ENCODE assay signal across 8 cellular contexts in the genomic region with DNA sequence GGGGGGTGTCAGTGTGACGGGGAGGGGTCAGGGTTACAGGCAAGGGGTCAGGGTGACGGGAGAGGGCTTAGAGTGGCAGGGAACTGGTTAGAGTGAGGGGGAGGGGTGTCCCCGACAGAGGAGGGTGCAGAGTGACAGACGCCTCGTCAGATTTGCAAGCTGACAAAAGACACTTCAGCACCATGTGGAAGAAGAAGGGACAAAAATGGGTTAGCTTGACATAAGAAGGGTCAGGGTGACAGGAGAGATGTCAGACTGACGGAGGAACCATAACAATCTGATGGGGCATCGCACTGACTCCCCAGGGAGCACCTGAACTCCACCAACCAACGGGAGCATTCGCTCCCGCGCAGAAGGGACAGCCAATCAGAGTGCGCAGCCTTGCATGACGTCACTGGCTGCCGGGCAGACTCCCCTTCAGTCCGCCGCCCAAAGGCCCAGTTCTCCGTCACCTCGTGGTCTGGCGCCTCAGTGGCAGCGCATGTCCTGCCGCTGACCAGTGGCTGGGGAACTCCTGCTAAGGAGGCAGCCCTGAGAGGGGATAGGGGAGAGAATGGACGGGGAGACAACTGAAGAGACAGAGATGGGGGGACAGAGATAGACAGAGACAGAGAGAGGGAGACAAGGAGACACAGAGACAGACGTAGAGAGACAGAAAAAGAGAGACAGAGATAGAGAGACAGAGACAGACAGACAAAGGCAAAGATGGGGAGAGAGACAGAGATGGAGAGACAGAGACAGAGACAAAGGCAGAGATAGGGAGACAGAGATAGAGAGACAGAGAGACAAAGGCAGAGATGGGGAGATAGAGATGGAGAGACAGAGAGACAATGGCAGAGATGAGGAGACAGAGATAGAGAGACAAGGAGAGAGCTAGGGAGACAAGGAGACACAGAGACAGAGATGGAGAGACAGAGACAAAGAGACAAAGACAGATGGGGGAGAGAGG. TPM values are rescaled to one million over a fixed set of nuclear protein-coding genes. Genes with fewer than 3 reads are reported as not detected.
DNase-seq lines count a peak whose midpoint lies in the region; ATAC-seq, FAIRE-seq and TF ChIP-seq lines count a peak whose summit lies in the region.

No MANE protein-coding gene starts in this region.

- H4K8ac ChIP-seq in neuronal stem cell (ENCODE audit: low read depth, low read length), result no peak overlapping the region

- H3K27ac ChIP-seq in PC-3 (ENCODE audit: low read length) (no peak overlapping the region), neuronal stem cell (replicated peaks; ENCODE audit: low read length) (no peak overlapping the region), stomach (no peak overlapping the region)

- no peaks in the 10 kb centered on the region for H4K20me1 ChIP-seq in PC-3 (ENCODE audit: low read length)

- no peak for TF ChIP-seq EP300 in stomach (IDR thresholded peaks at IDR 0.05)

- no peak overlapping the region for H3K14ac ChIP-seq in neuronal stem cell (ENCODE audit: low read length)

- H3K27me3 ChIP-seq in PC-3 (ENCODE audit: low read length) (peaks cover 30% of the 10 kb centered on the region), neuronal stem cell (ENCODE audit: control insufficient read depth in 3 of 3, insufficient read depth in 3 of 3, low read depth in 1 of 3, low read length in 3 of 3) (peaks cover 0 to 9% (median 0%) of the 10 kb centered on the region in 3 experiments), stomach (peaks cover 0 to 93% (median 13%) of the 10 kb centered on the region in 3 donors)

- no peak overlapping the region for H2BK120ac ChIP-seq in neuronal stem cell (ENCODE audit: low read depth, low read length)

- no peaks in the 10 kb centered on the region for H3F3A ChIP-seq in PC-3 (ENCODE audit: low read length, unreplicated experiment)

- TF ChIP-seq CTCF in PC-3 (conservative IDR thresholded peaks at IDR 0.05; ENCODE audit: low read depth, low read length), result no peak
- TF ChIP-seq CTCF in fibroblast of mammary gland (conservative IDR thresholded peaks at IDR 0.05; ENCODE audit: control insufficient read depth, insufficient read depth, low read depth, low read length), result no peak
- no peak for TF ChIP-seq CTCF in stomach (IDR thresholded peaks at IDR 0.05)

- H3K9me3 ChIP-seq in PC-3 (ENCODE audit: low read length) (no peaks in the 10 kb centered on the region), neuronal stem cell (replicated peaks in 1 of 2; ENCODE audit: control insufficient read depth in 2 of 2, insufficient read depth in 1 of 2, low read depth in 1 of 2, low read length in 2 of 2) (no peaks in the 10 kb centered on the region), stomach (peaks cover 0 to 10% (median 7%) of the 10 kb centered on the region in 4 donors)

- H2BK15ac ChIP-seq in neuronal stem cell (ENCODE audit: low read length), result no peak overlapping the region

- H3K79me2 ChIP-seq in PC-3 (ENCODE audit: low read length), result no peaks in the 10 kb centered on the region

- H3K9me2 ChIP-seq in PC-3 (replicated peaks; ENCODE audit: low read length), result no peaks in the 10 kb centered on the region

- H3K9ac ChIP-seq in PC-3 (ENCODE audit: low read length), result no peak overlapping the region
- no peak overlapping the region for H3K9ac ChIP-seq in neuronal stem cell (ENCODE audit: low read depth, low read length, poor library complexity)

- H3K23ac ChIP-seq in neuronal stem cell (ENCODE audit: low read depth, low read length, poor library complexity), result peak overlapping the region; percentile 62

- intact Hi-C loops in PC-3 (cut with micrococcal nuclease) (no loop called here), stomach (cut with DNase I; ENCODE audit: low total_unique reads) (no loop called here)

- H3K4me3 ChIP-seq in PC-3 (ENCODE audit: low read length) (no peak overlapping the region), fibroblast of mammary gland (ENCODE audit: control insufficient read depth, low read depth, low read length) (no peak overlapping the region), neuronal stem cell (ENCODE audit: low read length in 2 of 2) (no peak overlapping the region), stomach (no peak overlapping the region)

- H3K36me3 ChIP-seq in PC-3 (ENCODE audit: low read depth, low read length) (no peaks in the 10 kb centered on the region), neuronal stem cell (replicated peaks in 1 of 2; ENCODE audit: control insufficient read depth in 2 of 2, insufficient read depth in 2 of 2, low read length in 2 of 2) (peaks cover 0 to 3% of the 10 kb centered on the region in 2 donors), stomach (no peaks in the 10 kb centered on the region)

- TF ChIP-seq POLR2A in GM12892 (IDR thresholded peaks at IDR 0.05; ENCODE audit: low read depth, low read length) (no peak), stomach (IDR thresholded peaks at IDR 0.05) (no peak)

- no peak overlapping the region for H2BK12ac ChIP-seq in neuronal stem cell (ENCODE audit: low read length)

- H3K4me2 ChIP-seq in PC-3 (ENCODE audit: low read length) (no peak overlapping the region), neuronal stem cell (ENCODE audit: insufficient read depth, low read length, poor library complexity, severe bottlenecking) (no peak overlapping the region)

- peak; percentile 73 for ATAC-seq in HG03159 (IDR thresholded peaks at IDR 0.05; ENCODE audit: unreplicated experiment)
- peak; percentile 96 for ATAC-seq in PC-3
- ATAC-seq in GM21786 (IDR thresholded peaks at IDR 0.05; ENCODE audit: unreplicated experiment), result no peak

- POLR2A ChIA-PET in PC-3 (lab: Charles Lee; ENCODE audit: unreplicated experiment), result no interaction called here

- no peaks in the 10 kb centered on the region for H3K79me1 ChIP-seq in neuronal stem cell (ENCODE audit: low read depth, low read length)

- FAIRE-seq in GM12892 (lab: Jason Lieb, UNC), result peak; percentile 90

- CTCF ChIA-PET in PC-3 (lab: Charles Lee), result no interaction called here

- H3K18ac ChIP-seq in neuronal stem cell (ENCODE audit: low read length), result peak overlapping the region; percentile 73

- H4K91ac ChIP-seq in neuronal stem cell (ENCODE audit: low read depth, low read length, poor library complexity), result no peak overlapping the region

- H2AFZ ChIP-seq in PC-3 (ENCODE audit: low read length), result no peak overlapping the region
- H2AFZ ChIP-seq in neuronal stem cell (ENCODE audit: low read length), result peak overlapping the region; percentile 4

- no CpG with 5 or more reads among the region's 23 CpGs for WGBS in neuronal stem cell (ENCODE audit: extremely low coverage in 2 of 2, insufficient read length in 2 of 2, insufficient replicate concordance in 1 of 2), 2 donors
- WGBS in stomach, 5 donors, result 8 to 16% (median 14%) methylated on average over 23 of the region's 23 CpGs

- H3K4me1 ChIP-seq in PC-3 (ENCODE audit: insufficient read depth, low read length) (no peaks in the 10 kb centered on the region), neuronal stem cell (ENCODE audit: control insufficient read depth in 2 of 2, insufficient read depth in 1 of 2, low read depth in 1 of 2, low read length in 2 of 2) (peaks cover 1 to 2% of the 10 kb centered on the region in 2 donors), stomach (peaks cover 0 to 7% (median 3%) of the 10 kb centered on the region in 4 donors)

- H3K4ac ChIP-seq in neuronal stem cell (ENCODE audit: low read length), result no peak overlapping the region

- peak overlapping the region; percentile 52 for H2AK5ac ChIP-seq in neuronal stem cell (ENCODE audit: low read depth, low read length)

- DNase-seq in GM12892 (ENCODE audit: insufficient read length), result peak; percentile 94
- DNase-seq in PC-3, result peak; percentile 88
- peak; percentile 76 for DNase-seq in activated T-cell treated with anti-CD3 and anti-CD28 coated beads for 48 hours (ENCODE audit: low read depth)
- DNase-seq in fibroblast of mammary gland (ENCODE audit: low read depth), result peak; percentile 73
- peak; percentile 67 for DNase-seq in neuronal stem cell (ENCODE audit: low spot score)
- DNase-seq in stomach, result peak; percentile 79

- H2BK5ac ChIP-seq in neuronal stem cell (ENCODE audit: low read length), result no peak overlapping the region

- BruUV-seq in PC-3 (replicated peaks; lab: Mats Ljungman, UMichigan), result no TSS peak

RNA-seq across cellular contexts. Expression of gene C19orf81, which starts 30.2 kb away (rescaled TPM):
- polyA plus RNA-seq in GM12892 (2012; ENCODE audit: missing spikeins), result not detected
- total RNA-seq in PC-3 (2014; rRNA removed) (5.7 and 20.0 TPM in 2 replicates), stomach (not detected)
- polyA plus RNA-seq in neuronal stem cell (2013, experiment 1 of 2), result 32.6 TPM
- polyA plus RNA-seq in neuronal stem cell (2013, experiment 2 of 2), result 31.3 TPM
- 1 to 10 TPM in 1 of 3 donors, not detected in 2; 2.3 TPM for polyA plus RNA-seq in stomach

RNA-seq across cellular contexts. Expression of gene SYT3, which starts 39.8 kb away (rescaled TPM):
- polyA plus RNA-seq in GM12892 (2012; ENCODE audit: missing spikeins), result not detected
- 0.12 and 0.18 TPM in 2 replicates for total RNA-seq in PC-3 (2014; rRNA removed)
- polyA plus RNA-seq in neuronal stem cell (2013, experiment 1 of 2), result 2.6 TPM
- polyA plus RNA-seq in neuronal stem cell (2013, experiment 2 of 2), result 2.5 TPM
- total RNA-seq in stomach, result 1 to 10 TPM in 1 of 5 donors, under 1 TPM in 1, not detected in 3; 0.14 to 1.3 TPM
- polyA plus RNA-seq in stomach, result under 1 TPM in 1 of 3 donors, not detected in 2; 0.13 TPM

RNA-seq across cellular contexts. Expression of gene SHANK1, which starts 40.2 kb away (rescaled TPM):
- polyA plus RNA-seq in GM12892 (2012; ENCODE audit: missing spikeins), result not detected
- 0.12 and 0.47 TPM in 2 replicates for total RNA-seq in PC-3 (2014; rRNA removed)
- 6.2 TPM for polyA plus RNA-seq in neuronal stem cell (2013, experiment 1 of 2)
- polyA plus RNA-seq in neuronal stem cell (2013, experiment 2 of 2), result 5.9 TPM
- 1 to 10 TPM in 1 of 5 donors, not detected in 4; 1.5 TPM for total RNA-seq in stomach
- 1 to 10 TPM in 1 of 3 donors, under 1 TPM in 2; 0.15 to 1.2 (median 0.15) TPM for polyA plus RNA-seq in stomach

RNA-seq across cellular contexts. Expression of gene CLEC11A, which starts 43.7 kb away (rescaled TPM):
- not detected for polyA plus RNA-seq in GM12892 (2012; ENCODE audit: missing spikeins)
- total RNA-seq in PC-3 (2014; rRNA removed) (2.3 and 2.4 TPM in 2 replicates), stomach (10 to 100 TPM in 2 of 5 donors, 1 to 10 TPM in 1, under 1 TPM in 1, not detected in 1; 0.89 to 33.9 (median 12.2) TPM)
- 12.3 TPM for polyA plus RNA-seq in neuronal stem cell (2013, experiment 1 of 2)
- 12.3 TPM for polyA plus RNA-seq in neuronal stem cell (2013, experiment 2 of 2)
- polyA plus RNA-seq in stomach, result 1 to 10 TPM; 4.3 to 7.0 (median 6.9) TPM
